In the genomic region with DNA sequence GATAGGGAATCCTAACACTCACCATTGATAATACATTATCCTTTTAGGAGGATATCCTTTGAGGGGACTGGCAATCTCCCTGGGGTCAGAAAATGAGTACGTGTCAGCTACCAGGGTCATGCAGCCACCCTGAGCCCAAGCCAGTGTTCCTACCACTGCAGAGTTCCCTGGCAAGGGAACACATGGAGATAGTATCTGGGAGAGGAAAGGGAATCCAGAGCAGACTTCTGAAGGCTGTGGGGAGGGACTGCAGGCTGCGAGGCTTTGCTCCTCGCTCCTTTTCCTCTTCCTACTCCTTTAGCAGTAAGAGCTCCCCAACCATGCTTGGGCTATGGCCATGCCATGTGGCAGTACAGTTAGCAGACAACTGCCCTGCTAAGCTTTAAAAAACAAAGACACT, we compare ENCODE assay signal across 1 cellular context.
TF ChIP-seq lines count a peak whose summit lies in the region.

No MANE protein-coding gene starts in this region.

TF ChIP-seq in WTC11, 78 proteins besides CTCF, POLR2A, EP300 and RAD21 (continued from another document):
- TF ChIP-seq, protein P1, sequence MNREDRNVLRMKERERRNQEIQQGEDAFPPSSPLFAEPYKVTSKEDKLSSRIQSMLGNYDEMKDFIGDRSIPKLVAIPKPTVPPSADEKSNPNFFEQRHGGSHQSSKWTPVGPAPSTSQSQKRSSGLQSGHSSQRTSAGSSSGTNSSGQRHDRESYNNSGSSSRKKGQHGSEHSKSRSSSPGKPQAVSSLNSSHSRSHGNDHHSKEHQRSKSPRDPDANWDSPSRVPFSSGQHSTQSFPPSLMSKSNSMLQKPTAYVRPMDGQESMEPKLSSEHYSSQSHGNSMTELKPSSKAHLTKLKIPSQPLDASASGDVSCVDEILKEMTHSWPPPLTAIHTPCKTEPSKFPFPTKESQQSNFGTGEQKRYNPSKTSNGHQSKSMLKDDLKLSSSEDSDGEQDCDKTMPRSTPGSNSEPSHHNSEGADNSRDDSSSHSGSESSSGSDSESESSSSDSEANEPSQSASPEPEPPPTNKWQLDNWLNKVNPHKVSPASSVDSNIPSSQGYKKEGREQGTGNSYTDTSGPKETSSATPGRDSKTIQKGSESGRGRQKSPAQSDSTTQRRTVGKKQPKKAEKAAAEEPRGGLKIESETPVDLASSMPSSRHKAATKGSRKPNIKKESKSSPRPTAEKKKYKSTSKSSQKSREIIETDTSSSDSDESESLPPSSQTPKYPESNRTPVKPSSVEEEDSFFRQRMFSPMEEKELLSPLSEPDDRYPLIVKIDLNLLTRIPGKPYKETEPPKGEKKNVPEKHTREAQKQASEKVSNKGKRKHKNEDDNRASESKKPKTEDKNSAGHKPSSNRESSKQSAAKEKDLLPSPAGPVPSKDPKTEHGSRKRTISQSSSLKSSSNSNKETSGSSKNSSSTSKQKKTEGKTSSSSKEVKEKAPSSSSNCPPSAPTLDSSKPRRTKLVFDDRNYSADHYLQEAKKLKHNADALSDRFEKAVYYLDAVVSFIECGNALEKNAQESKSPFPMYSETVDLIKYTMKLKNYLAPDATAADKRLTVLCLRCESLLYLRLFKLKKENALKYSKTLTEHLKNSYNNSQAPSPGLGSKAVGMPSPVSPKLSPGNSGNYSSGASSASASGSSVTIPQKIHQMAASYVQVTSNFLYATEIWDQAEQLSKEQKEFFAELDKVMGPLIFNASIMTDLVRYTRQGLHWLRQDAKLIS (CRISPR knock-in tag; IDR thresholded peaks at IDR 0.05; ENCODE audit: borderline replicate concordance) = no peak
- no peak for TF ChIP-seq PRRX2 (CRISPR knock-in tag; IDR thresholded peaks at IDR 0.05)
